In the genomic region with DNA sequence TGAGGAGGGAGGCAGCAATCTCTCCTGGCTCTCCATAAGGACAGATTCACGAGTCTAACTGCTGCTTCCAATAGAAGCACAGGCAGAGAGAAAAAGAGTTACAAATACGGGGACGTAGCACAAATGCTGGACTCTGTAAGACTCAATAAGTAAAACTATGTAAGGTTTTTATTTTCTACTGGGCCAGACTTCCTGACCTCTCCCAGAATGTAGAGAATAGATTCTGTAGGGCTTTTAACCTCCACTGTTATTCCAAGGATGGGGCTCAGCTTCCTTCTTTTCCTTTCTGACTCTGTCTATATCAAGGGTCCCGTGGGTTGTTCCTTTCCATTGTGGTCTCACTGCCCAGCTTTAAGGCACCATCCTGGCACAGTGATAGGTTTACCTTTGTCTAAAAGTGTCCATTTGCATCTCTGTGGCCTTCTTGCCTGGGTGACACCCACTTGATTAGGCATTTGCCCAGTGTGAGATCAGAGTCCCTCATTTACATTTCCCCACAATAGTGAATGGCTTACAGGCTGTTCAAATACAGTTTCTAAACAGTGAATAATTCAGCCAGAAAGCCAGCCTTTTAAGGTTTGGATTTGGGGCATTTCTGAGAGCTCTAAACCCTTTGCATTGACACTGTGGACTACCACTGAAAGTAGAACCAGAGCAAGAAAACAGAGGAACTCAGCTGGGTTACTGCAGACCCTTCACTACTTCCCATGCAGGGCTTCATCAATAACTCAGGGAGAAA, we compare ENCODE assay signal across 1 cellular context.
TF ChIP-seq lines count a peak whose summit lies in the region.

No MANE protein-coding gene starts in this region.

TF ChIP-seq in HepG2, 621 proteins besides CTCF, POLR2A, EP300 and RAD21 (continued from another document):
- TF ChIP-seq, protein P1, sequence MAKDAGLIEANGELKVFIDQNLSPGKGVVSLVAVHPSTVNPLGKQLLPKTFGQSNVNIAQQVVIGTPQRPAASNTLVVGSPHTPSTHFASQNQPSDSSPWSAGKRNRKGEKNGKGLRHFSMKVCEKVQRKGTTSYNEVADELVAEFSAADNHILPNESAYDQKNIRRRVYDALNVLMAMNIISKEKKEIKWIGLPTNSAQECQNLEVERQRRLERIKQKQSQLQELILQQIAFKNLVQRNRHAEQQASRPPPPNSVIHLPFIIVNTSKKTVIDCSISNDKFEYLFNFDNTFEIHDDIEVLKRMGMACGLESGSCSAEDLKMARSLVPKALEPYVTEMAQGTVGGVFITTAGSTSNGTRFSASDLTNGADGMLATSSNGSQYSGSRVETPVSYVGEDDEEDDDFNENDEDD (CRISPR knock-in tag; IDR thresholded peaks at IDR 0.05; ENCODE audit: borderline replicate concordance): no peak
- no peak for TF ChIP-seq ZNF225 (CRISPR knock-in tag; IDR thresholded peaks at IDR 0.05)
- TF ChIP-seq, protein P2, sequence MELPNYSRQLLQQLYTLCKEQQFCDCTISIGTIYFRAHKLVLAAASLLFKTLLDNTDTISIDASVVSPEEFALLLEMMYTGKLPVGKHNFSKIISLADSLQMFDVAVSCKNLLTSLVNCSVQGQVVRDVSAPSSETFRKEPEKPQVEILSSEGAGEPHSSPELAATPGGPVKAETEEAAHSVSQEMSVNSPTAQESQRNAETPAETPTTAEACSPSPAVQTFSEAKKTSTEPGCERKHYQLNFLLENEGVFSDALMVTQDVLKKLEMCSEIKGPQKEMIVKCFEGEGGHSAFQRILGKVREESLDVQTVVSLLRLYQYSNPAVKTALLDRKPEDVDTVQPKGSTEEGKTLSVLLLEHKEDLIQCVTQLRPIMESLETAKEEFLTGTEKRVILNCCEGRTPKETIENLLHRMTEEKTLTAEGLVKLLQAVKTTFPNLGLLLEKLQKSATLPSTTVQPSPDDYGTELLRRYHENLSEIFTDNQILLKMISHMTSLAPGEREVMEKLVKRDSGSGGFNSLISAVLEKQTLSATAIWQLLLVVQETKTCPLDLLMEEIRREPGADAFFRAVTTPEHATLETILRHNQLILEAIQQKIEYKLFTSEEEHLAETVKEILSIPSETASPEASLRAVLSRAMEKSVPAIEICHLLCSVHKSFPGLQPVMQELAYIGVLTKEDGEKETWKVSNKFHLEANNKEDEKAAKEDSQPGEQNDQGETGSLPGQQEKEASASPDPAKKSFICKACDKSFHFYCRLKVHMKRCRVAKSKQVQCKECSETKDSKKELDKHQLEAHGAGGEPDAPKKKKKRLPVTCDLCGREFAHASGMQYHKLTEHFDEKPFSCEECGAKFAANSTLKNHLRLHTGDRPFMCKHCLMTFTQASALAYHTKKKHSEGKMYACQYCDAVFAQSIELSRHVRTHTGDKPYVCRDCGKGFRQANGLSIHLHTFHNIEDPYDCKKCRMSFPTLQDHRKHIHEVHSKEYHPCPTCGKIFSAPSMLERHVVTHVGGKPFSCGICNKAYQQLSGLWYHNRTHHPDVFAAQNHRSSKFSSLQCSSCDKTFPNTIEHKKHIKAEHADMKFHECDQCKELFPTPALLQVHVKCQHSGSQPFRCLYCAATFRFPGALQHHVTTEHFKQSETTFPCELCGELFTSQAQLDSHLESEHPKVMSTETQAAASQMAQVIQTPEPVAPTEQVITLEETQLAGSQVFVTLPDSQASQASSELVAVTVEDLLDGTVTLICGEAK (IDR thresholded peaks at IDR 0.05): no peak
- TF ChIP-seq, protein P2 (CRISPR knock-in tag; IDR thresholded peaks at IDR 0.05): no peak
- TF ChIP-seq ZNF572 (CRISPR knock-in tag; IDR thresholded peaks at IDR 0.05): no peak
- no peak for TF ChIP-seq MEF2D (CRISPR knock-in tag; IDR thresholded peaks at IDR 0.05)
- TF ChIP-seq, protein P3, sequence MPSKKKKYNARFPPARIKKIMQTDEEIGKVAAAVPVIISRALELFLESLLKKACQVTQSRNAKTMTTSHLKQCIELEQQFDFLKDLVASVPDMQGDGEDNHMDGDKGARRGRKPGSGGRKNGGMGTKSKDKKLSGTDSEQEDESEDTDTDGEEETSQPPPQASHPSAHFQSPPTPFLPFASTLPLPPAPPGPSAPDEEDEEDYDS (CRISPR knock-in tag; IDR thresholded peaks at IDR 0.05): no peak
- TF ChIP-seq, protein P4, sequence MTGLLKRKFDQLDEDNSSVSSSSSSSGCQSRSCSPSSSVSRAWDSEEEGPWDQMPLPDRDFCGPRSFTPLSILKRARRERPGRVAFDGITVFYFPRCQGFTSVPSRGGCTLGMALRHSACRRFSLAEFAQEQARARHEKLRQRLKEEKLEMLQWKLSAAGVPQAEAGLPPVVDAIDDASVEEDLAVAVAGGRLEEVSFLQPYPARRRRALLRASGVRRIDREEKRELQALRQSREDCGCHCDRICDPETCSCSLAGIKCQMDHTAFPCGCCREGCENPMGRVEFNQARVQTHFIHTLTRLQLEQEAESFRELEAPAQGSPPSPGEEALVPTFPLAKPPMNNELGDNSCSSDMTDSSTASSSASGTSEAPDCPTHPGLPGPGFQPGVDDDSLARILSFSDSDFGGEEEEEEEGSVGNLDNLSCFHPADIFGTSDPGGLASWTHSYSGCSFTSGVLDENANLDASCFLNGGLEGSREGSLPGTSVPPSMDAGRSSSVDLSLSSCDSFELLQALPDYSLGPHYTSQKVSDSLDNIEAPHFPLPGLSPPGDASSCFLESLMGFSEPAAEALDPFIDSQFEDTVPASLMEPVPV (CRISPR knock-in tag; IDR thresholded peaks at IDR 0.05): no peak
- no peak for TF ChIP-seq ZNF343 (CRISPR knock-in tag; IDR thresholded peaks at IDR 0.05)
TF ChIP-seq in HepG2: peak in this region for 0.
